Comparison of ENCODE assay signal across 6 cellular contexts in the genomic region with DNA sequence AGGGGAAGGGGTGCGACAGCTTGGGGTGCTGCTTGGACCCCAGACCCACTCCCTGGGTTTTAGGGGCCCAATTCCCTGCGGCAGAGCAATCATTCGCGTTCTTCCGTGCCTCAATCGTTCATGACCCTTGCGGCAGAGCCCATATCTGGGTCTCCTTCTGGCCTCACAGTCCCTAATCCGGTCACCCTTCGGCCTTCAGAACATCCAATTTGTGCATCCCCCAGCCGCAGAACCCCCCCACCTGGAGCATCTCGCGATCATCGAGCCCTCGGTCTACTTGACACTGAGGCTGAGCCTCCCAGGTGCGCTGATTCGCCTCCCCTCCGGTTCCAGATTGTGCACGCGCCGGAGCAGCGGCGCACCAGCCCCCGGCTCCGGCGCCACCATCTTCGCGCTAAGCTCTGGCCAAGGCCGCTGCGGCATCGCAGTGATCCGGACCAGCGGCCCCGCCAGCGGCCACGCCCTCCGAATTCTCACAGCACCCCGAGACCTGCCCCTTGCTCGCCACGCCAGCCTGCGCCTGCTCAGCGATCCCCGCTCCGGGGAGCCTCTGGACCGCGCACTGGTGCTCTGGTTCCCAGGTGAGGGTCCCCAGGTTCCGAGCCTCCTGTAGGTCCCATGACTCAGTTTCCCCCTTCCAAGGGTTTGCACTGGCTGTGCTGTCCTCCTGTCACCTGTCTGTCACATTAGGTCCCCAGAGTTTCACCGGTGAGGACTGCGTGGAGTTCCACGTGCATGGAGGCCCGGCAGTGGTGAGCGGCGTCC. TPM values are rescaled to one million over a fixed set of nuclear protein-coding genes. Genes with fewer than 3 reads are reported as not detected.
A peak's percentile ranks its signal among the peaks of the same experiment; 100 is the strongest.
DNase-seq lines count a peak whose midpoint lies in the region; TF ChIP-seq lines count a peak whose summit lies in the region.

No MANE protein-coding gene starts in this region.

- intact Hi-C loops in esophagus squamous epithelium (cut with DNase I), result no loop called here

- WGBS in esophagus squamous epithelium, 2 donors, result 2 to 3% methylated on average over 6 to 15 of the region's 52 CpGs

- TF ChIP-seq CTCF in GM13977 (IDR thresholded peaks at IDR 0.05; ENCODE audit: extremely low read depth, insufficient read depth, missing control alignments), result no peak
- no peak for TF ChIP-seq CTCF in Peyer's patch (IDR thresholded peaks at IDR 0.05)
- no peak for TF ChIP-seq CTCF in esophagus squamous epithelium (IDR thresholded peaks at IDR 0.05)

- DNase-seq in GM13977 (ENCODE audit: low spot score) (peak; percentile 65), Peyer's patch (no peak), esophagus squamous epithelium (lab: John Stamatoyannopoulos, UW) (no peak), hypothalamus (lab: John Stamatoyannopoulos, UW) (no peak), HPDE6-E6E7 (ENCODE audit: extremely low spot score) (no peak)
- peak; percentile 22 for DNase-seq in stimulated activated CD4-positive, alpha-beta T cell treated with anti-CD3 and anti-CD28 coated beads, Interleukin-4, amount 100 ng/mL, for 24 hours

- H3K4me3 ChIP-seq in Peyer's patch, result peak overlapping the region; percentile 55 to 78 (median 68)
- H3K4me3 ChIP-seq in esophagus squamous epithelium, result peak overlapping the region; percentile 57 to 89 (median 77)

- in situ Hi-C loops in GM13977 (cut with MboI; ENCODE audit: low pct_unique_long_range_greater_than_20kb, low sequenced_read_pairs, unreplicated experiment), result no loop called here

- H3K9me3 ChIP-seq in Peyer's patch (no peaks in the 10 kb centered on the region), esophagus squamous epithelium (no peaks in the 10 kb centered on the region)

- TF ChIP-seq POLR2A in Peyer's patch (IDR thresholded peaks at IDR 0.05) (no peak), esophagus squamous epithelium (IDR thresholded peaks at IDR 0.05) (no peak)

- H3K36me3 ChIP-seq in Peyer's patch (no peaks in the 10 kb centered on the region), esophagus squamous epithelium (peaks cover 0 to 24% (median 0%) of the 10 kb centered on the region in 3 donors)

- peak overlapping the region; percentile 80 to 96 (median 86) for H3K27ac ChIP-seq in Peyer's patch
- H3K27ac ChIP-seq in esophagus squamous epithelium, result peak overlapping the region; percentile 87 to 98 (median 96)

- H3K27me3 ChIP-seq in Peyer's patch, result no peaks in the 10 kb centered on the region
- H3K27me3 ChIP-seq in esophagus squamous epithelium, result no peaks in the 10 kb centered on the region

- H3K4me1 ChIP-seq in Peyer's patch (peaks cover 5 to 31% (median 14%) of the 10 kb centered on the region in 4 donors), esophagus squamous epithelium (peaks cover 35 to 75% (median 37%) of the 10 kb centered on the region in 3 donors)

RNA-seq across cellular contexts. Expression of a gene that starts 0.5 kb away (rescaled TPM):
- total RNA-seq in Peyer's patch (10 to 100 TPM; 40.5 to 74.4 (median 57.7) TPM), esophagus squamous epithelium (10 to 100 TPM; 22.7 to 34.9 (median 31.4) TPM)

RNA-seq across cellular contexts. Expression of a gene that starts 3.2 kb away (rescaled TPM):
- 10 to 100 TPM; 10.3 to 18.9 (median 16.0) TPM for total RNA-seq in Peyer's patch
- 10 to 100 TPM in 1 of 4 donors, 1 to 10 TPM in 3; 3.8 to 19.1 (median 6.5) TPM for total RNA-seq in esophagus squamous epithelium

RNA-seq across cellular contexts. Expression of a gene that starts 28.5 kb away (rescaled TPM):
- total RNA-seq in Peyer's patch, result 10 to 100 TPM; 15.2 to 37.2 (median 23.9) TPM
- 10 to 100 TPM; 16.4 to 29.0 (median 22.7) TPM for total RNA-seq in esophagus squamous epithelium

RNA-seq across cellular contexts. Expression of a gene that starts 32.2 kb away (rescaled TPM):
- total RNA-seq in Peyer's patch (100 to 1,000 TPM in 3 of 4 donors, 10 to 100 TPM in 1; 76.7 to 202 (median 196) TPM), esophagus squamous epithelium (10 to 100 TPM; 91.1 to 97.2 (median 92.8) TPM)

RNA-seq across cellular contexts. Expression of a gene that starts 34.6 kb away (rescaled TPM):
- 10 to 100 TPM in 1 of 4 donors, 1 to 10 TPM in 3; 2.1 to 14.1 (median 5.6) TPM for total RNA-seq in Peyer's patch
- total RNA-seq in esophagus squamous epithelium, result 1 to 10 TPM; 2.0 to 8.4 (median 5.2) TPM

Comparison
In these comparisons a context has a peak if more than half of its experiments do, and no peak if none do; other contexts are left out.
1. DNase-seq: peak in GM13977 (single experiment) and stimulated activated CD4-positive, alpha-beta T cell treated with anti-CD3 and anti-CD28 coated beads, Interleukin-4, amount 100 ng/mL, for 24 hours (single experiment); none in Peyer's patch (0 of 3), esophagus squamous epithelium (single experiment), hypothalamus (0 of 51) and HPDE6-E6E7 (single experiment).